ENCODE assay signal across 1 cellular context in the genomic region with DNA sequence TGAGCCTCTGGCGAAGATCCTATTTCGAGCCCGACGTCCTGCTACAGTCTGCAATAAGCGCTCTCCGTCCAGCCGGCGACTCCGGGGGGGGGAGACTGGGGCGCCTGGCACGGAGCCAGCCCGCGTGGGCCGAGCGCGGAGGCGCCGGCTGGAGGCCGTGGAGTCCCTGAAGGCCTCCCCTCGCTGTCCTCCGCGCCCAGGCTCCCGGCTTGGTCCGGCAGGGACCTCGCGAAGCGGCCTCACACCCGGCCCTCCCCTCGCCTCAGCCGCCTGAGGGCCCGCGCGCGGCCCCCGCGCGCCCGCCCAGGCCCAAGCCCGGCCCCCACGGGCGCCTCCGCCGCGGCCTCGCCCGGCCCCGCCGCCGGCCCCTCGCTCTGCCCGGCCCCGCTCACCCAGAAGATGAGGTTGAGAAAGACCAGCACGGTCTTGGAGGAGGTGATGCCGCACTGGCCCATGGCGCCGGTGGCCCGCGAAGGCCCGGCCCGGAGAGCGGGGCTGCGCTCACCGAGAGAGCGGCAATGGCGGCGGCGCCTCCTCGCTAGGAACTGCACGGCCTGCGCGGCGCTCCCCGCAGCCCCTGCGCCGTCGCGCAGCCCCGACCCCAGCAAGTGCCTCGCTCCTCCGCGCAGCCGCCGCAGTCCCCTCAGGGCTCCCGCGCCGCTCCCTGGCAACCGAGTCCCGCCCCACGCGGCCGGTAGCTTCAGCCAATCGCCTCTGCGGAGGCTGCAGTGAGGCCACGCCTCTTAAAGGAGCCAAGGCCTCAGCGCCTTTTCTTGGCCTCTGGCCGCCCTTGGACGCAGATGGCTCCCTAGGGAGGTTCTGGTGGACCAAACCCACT.
A peak's percentile ranks its signal among the peaks of the same experiment; 100 is the strongest.
TF ChIP-seq lines count a peak whose summit lies in the region.

Gene TSPAN3, minus strand, starts transcription at position 610 of the 838 bp plus-strand sequence. Its CDS starts 155 bp downstream, at position 455.

TF ChIP-seq in GM12878, 131 proteins besides CTCF, POLR2A, EP300 and RAD21 (continued from another document and continues in another):
- TF ChIP-seq ZBTB11 (CRISPR knock-in tag; IDR thresholded peaks at IDR 0.05) (no peak), CHD1 (IDR thresholded peaks at IDR 0.05; ENCODE audit: low read depth, low read length) (no peak), HCFC1 (IDR thresholded peaks at IDR 0.05; ENCODE audit: low read length) (no peak), MTA2 (IDR thresholded peaks at IDR 0.05; ENCODE audit: low read depth) (no peak), ZNF217 (IDR thresholded peaks at IDR 0.05) (no peak), POU2F2 (IDR thresholded peaks at IDR 0.05; ENCODE audit: borderline replicate concordance, low read depth, low read length) (no peak), DPF2 (IDR thresholded peaks at IDR 0.05) (0 out of 2 replicates have a peak, but pooled peaks have one; percentile 55), PML (IDR thresholded peaks at IDR 0.05; ENCODE audit: low read length) (no peak), ZBTB4 (CRISPR knock-in tag; IDR thresholded peaks at IDR 0.05) (no peak), SMC3 (IDR thresholded peaks at IDR 0.05; ENCODE audit: borderline replicate concordance, low read length) (no peak), CBFB (IDR thresholded peaks at IDR 0.05; ENCODE audit: low read depth) (no peak), CREM (IDR thresholded peaks at IDR 0.05; ENCODE audit: low read depth) (no peak), NR2F1 (conservative IDR thresholded peaks at IDR 0.05) (peak; percentile 47), ATF7 (IDR thresholded peaks at IDR 0.05; ENCODE audit: low read depth) (no peak), WRNIP1 (IDR thresholded peaks at IDR 0.05; ENCODE audit: borderline replicate concordance, low read depth, low read length) (no peak), NRF1 (conservative IDR thresholded peaks at IDR 0.05; ENCODE audit: low read depth, low read length) (peak; percentile 33; the same call in 1 of the 2 replicates), TARDBP (IDR thresholded peaks at IDR 0.05; ENCODE audit: borderline replicate concordance) (no peak), E2F4 (IDR thresholded peaks at IDR 0.05; ENCODE audit: low read depth, low read length) (no peak), MEF2B (IDR thresholded peaks at IDR 0.05; ENCODE audit: partially characterized antibody, poor library complexity, severe bottlenecking) (peak; percentile 74), TCF3 (IDR thresholded peaks at IDR 0.05; ENCODE audit: borderline replicate concordance, insufficient read depth, low read depth, low read length) (no peak), NFIC (IDR thresholded peaks at IDR 0.05; ENCODE audit: low read depth, low read length) (no peak), NFXL1 (IDR thresholded peaks at IDR 0.05; ENCODE audit: borderline replicate concordance) (no peak), MYC (IDR thresholded peaks at IDR 0.05; ENCODE audit: insufficient read depth, insufficient read length, insufficient replicate concordance, low read length, severe bottlenecking) (peak; percentile 32), ZNF274 (IDR thresholded peaks at IDR 0.05; ENCODE audit: insufficient read depth, insufficient read length) (no peak), SMARCA5 (IDR thresholded peaks at IDR 0.05) (peak; percentile 80; the same call in 1 of the 2 replicates), EZH2 (IDR thresholded peaks at IDR 0.05; ENCODE audit: borderline replicate concordance, control insufficient read depth, low read depth, low read length) (no peak), SUZ12 (IDR thresholded peaks at IDR 0.05; ENCODE audit: unreplicated experiment) (no peak), E2F8 (IDR thresholded peaks at IDR 0.05; ENCODE audit: low read depth, partially characterized antibody) (no peak), PAX5 (IDR thresholded peaks at IDR 0.05; ENCODE audit: borderline replicate concordance, low read depth, low read length) (no peak), TCF7 (IDR thresholded peaks at IDR 0.05; ENCODE audit: borderline replicate concordance) (no peak), ETV6 (conservative IDR thresholded peaks at IDR 0.05 in 1 of 2, IDR thresholded peaks at IDR 0.05 in 1 of 2; ENCODE audit: borderline replicate concordance in 1 of 2, low read depth in 1 of 2) (no peak), SPI1 (IDR thresholded peaks at IDR 0.05; ENCODE audit: borderline replicate concordance, insufficient read depth, low read depth, low read length) (no peak), SIX5 (IDR thresholded peaks at IDR 0.05; ENCODE audit: low read depth, low read length, severe bottlenecking) (no peak), PBX3 (IDR thresholded peaks at IDR 0.05; ENCODE audit: insufficient replicate concordance, low read depth, low read length) (no peak), USF1 (IDR thresholded peaks at IDR 0.05; ENCODE audit: borderline replicate concordance, extremely low read length, insufficient read depth, low read depth, low read length) (no peak)
- TF ChIP-seq, protein P1, sequence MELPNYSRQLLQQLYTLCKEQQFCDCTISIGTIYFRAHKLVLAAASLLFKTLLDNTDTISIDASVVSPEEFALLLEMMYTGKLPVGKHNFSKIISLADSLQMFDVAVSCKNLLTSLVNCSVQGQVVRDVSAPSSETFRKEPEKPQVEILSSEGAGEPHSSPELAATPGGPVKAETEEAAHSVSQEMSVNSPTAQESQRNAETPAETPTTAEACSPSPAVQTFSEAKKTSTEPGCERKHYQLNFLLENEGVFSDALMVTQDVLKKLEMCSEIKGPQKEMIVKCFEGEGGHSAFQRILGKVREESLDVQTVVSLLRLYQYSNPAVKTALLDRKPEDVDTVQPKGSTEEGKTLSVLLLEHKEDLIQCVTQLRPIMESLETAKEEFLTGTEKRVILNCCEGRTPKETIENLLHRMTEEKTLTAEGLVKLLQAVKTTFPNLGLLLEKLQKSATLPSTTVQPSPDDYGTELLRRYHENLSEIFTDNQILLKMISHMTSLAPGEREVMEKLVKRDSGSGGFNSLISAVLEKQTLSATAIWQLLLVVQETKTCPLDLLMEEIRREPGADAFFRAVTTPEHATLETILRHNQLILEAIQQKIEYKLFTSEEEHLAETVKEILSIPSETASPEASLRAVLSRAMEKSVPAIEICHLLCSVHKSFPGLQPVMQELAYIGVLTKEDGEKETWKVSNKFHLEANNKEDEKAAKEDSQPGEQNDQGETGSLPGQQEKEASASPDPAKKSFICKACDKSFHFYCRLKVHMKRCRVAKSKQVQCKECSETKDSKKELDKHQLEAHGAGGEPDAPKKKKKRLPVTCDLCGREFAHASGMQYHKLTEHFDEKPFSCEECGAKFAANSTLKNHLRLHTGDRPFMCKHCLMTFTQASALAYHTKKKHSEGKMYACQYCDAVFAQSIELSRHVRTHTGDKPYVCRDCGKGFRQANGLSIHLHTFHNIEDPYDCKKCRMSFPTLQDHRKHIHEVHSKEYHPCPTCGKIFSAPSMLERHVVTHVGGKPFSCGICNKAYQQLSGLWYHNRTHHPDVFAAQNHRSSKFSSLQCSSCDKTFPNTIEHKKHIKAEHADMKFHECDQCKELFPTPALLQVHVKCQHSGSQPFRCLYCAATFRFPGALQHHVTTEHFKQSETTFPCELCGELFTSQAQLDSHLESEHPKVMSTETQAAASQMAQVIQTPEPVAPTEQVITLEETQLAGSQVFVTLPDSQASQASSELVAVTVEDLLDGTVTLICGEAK (IDR thresholded peaks at IDR 0.05; ENCODE audit: borderline replicate concordance) = no peak
- TF ChIP-seq, protein P2, sequence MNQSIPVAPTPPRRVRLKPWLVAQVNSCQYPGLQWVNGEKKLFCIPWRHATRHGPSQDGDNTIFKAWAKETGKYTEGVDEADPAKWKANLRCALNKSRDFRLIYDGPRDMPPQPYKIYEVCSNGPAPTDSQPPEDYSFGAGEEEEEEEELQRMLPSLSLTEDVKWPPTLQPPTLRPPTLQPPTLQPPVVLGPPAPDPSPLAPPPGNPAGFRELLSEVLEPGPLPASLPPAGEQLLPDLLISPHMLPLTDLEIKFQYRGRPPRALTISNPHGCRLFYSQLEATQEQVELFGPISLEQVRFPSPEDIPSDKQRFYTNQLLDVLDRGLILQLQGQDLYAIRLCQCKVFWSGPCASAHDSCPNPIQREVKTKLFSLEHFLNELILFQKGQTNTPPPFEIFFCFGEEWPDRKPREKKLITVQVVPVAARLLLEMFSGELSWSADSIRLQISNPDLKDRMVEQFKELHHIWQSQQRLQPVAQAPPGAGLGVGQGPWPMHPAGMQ (IDR thresholded peaks at IDR 0.05; ENCODE audit: borderline replicate concordance) = no peak
- TF ChIP-seq, protein P3, sequence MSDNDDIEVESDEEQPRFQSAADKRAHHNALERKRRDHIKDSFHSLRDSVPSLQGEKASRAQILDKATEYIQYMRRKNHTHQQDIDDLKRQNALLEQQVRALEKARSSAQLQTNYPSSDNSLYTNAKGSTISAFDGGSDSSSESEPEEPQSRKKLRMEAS (IDR thresholded peaks at IDR 0.05; ENCODE audit: low read depth, low read length) = no peak
